ENCODE assay signal across 22 cellular contexts in genomic region chr7:64729089-64729848, GRCh38.
"Had no signal": no experiment of that assay in that cellular context is flagged by ENCODE, and none has a peak within 500 bp of the region (broad histone marks: within the 10 kb centered on the region; RNA-seq: fewer than 3 reads in every experiment).

No MANE protein-coding gene starts in this region.

- ATAC-seq: Panc1, PC-3, SK-N-SH treated with all-trans-retinoic acid at 6 μM for 48 hours had no signal

- H3K4me1 Mint-ChIP-seq: IgD-negative memory B cell had no signal

- H3K27me3 Mint-ChIP-seq: IgD-negative memory B cell had no signal

- H3K27ac ChIP-seq: RWPE1 had no signal

- DNase-seq: KBM-7; MM.1S; NCI-H1092 treated with DMSO at 0.1 percent for 48 hours; NCI-H1436; NCI-H1694 treated with DMSO at 0.1 percent for 48 hours; NCI-H1930; NCI-H2081; NCI-H2171; NCI-H226; NCI-H446; NCI-H510A; NCI-H524 treated with DMSO at 0.1 percent for 48 hours; NCI-H69; NCI-H774; NK-92 treated with Interleukin-12 subunit alpha and Interleukin-12 subunit beta, amount 100 ng/mL, for 24 hours; PC-3; SHP77; T-helper 1 cell had no signal

- H3K36me3 Mint-ChIP-seq: IgD-negative memory B cell had no signal

- H3K4me3 Mint-ChIP-seq: IgD-negative memory B cell had no signal
